Comparison of ENCODE assay signal across 28 cellular contexts in genomic region chr5:85646641-85647040, GRCh38.
"Had no signal": no experiment of that assay in that cellular context is flagged by ENCODE, and none has a peak within 500 bp of the region (broad histone marks: within the 10 kb centered on the region; RNA-seq: fewer than 3 reads in every experiment).

No MANE protein-coding gene starts in this region.

- H3K36me3 Mint-ChIP-seq: brain; naive thymus-derived CD4-positive, alpha-beta T cell had no signal

- H3K9me3 ChIP-seq: sigmoid colon, thyroid gland, upper lobe of right lung had no signal

- H3K4me2 ChIP-seq: smooth muscle cell had no signal

- H3K27ac ChIP-seq: sigmoid colon, thyroid gland, upper lobe of right lung had no signal

- DNase-seq: activated CD4-positive, alpha-beta T cell treated with anti-CD3 and anti-CD28 coated beads for 4 hours; activated CD4-positive, alpha-beta T cell treated with anti-CD3 and anti-CD28 coated beads, Interleukin-2, amount 50 U/mL, for 48 hours; activated CD4-positive, CD25-positive, alpha-beta regulatory T cell; activated effector memory CD4-positive, alpha-beta T cell treated with Interleukin-2 at 50 U/mL for 16 hours; activated naive CD4-positive, alpha-beta T cell treated with anti-CD3 and anti-CD28 coated beads for 36 hours; activated naive CD8-positive, alpha-beta T cell treated with anti-CD3 and anti-CD28 coated beads, Interleukin-2, amount 50 U/mL, for 24 hours; activated T-cell treated with anti-CD3 and anti-CD28 coated beads, Interleukin-2, amount 50 U/mL, for 72 hours; effector CD4-positive, alpha-beta T cell; erythroblast; foreskin fibroblast; kidney; naive thymus-derived CD4-positive, alpha-beta T cell; retina; sigmoid colon; stimulated activated CD4-positive, alpha-beta T cell treated with anti-CD3 and anti-CD28 coated beads, Interleukin-2, amount 100 ng/mL, for 48 hours; stimulated activated CD8-positive, alpha-beta memory T cell treated with anti-CD3 and anti-CD28 coated beads, Interleukin-4, amount 100 ng/mL, for 48 hours; stimulated activated naive CD4-positive, alpha-beta T cell; substantia nigra; T1000; thyroid gland had no signal

- H3K4me1 ChIP-seq: sigmoid colon, thyroid gland, upper lobe of right lung had no signal

- H3K36me3 ChIP-seq: sigmoid colon, thyroid gland, upper lobe of right lung had no signal

- FAIRE-seq: endometrium, kidney had no signal

- H3K4me3 ChIP-seq: lung, sigmoid colon, smooth muscle cell, thyroid gland, upper lobe of right lung had no signal

- H3K9me3 Mint-ChIP-seq: dendritic cell treated with granulocyte-macrophage colony-stimulating factor and Interleukin-4, amounts not matched to agents 40 ng/mL and 50 ng/mL, for 4 days; neural crest cell had no signal

- H3K27me3 Mint-ChIP-seq: activated naive CD8-positive, alpha-beta T cell treated with anti-CD3 and anti-CD28 coated beads, Interleukin-2, amount 50 U/mL, for 24 hours; brain; dendritic cell treated with granulocyte-macrophage colony-stimulating factor and Interleukin-4, amounts not matched to agents 40 ng/mL and 50 ng/mL, for 4 days; naive thymus-derived CD4-positive, alpha-beta T cell had no signal

- H3K27ac Mint-ChIP-seq: activated naive CD4-positive, alpha-beta T cell treated with anti-CD3 and anti-CD28 coated beads for 36 hours; activated naive CD8-positive, alpha-beta T cell treated with anti-CD3 and anti-CD28 coated beads, Interleukin-2, amount 50 U/mL, for 24 hours; activated T-cell treated with anti-CD3 and anti-CD28 coated beads, Interleukin-2, amount 50 U/mL, for 72 hours; brain; dendritic cell treated with granulocyte-macrophage colony-stimulating factor and Interleukin-4, amounts not matched to agents 40 ng/mL and 50 ng/mL, for 4 days; naive thymus-derived CD4-positive, alpha-beta T cell had no signal

- H3K4me3 Mint-ChIP-seq: activated naive CD4-positive, alpha-beta T cell treated with anti-CD3 and anti-CD28 coated beads for 36 hours; activated naive CD8-positive, alpha-beta T cell treated with anti-CD3 and anti-CD28 coated beads, Interleukin-2, amount 50 U/mL, for 24 hours; activated T-cell treated with anti-CD3 and anti-CD28 coated beads, Interleukin-2, amount 50 U/mL, for 72 hours; brain; dendritic cell treated with granulocyte-macrophage colony-stimulating factor and Interleukin-4, amounts not matched to agents 40 ng/mL and 50 ng/mL, for 4 days; naive thymus-derived CD4-positive, alpha-beta T cell; neural crest cell had no signal

- ATAC-seq: activated naive CD8-positive, alpha-beta T cell treated with anti-CD3 and anti-CD28 coated beads, Interleukin-2, amount 50 U/mL, for 24 hours; activated T-cell treated with anti-CD3 and anti-CD28 coated beads, Interleukin-2, amount 50 U/mL, for 72 hours; left lobe of liver; naive thymus-derived CD4-positive, alpha-beta T cell; upper lobe of right lung had no signal

- H3K4me1 Mint-ChIP-seq: activated naive CD8-positive, alpha-beta T cell treated with anti-CD3 and anti-CD28 coated beads, Interleukin-2, amount 50 U/mL, for 24 hours; brain; naive thymus-derived CD4-positive, alpha-beta T cell; neural crest cell had no signal

- H3K27me3 ChIP-seq: sigmoid colon, thyroid gland, upper lobe of right lung had no signal
